8 cellular contexts compared by ENCODE assay signal in genomic region chr15:29570121-29570930, GRCh38.
DNase-seq lines count a peak whose midpoint lies in the region; ATAC-seq and TF ChIP-seq lines count a peak whose summit lies in the region.

No MANE protein-coding gene starts in this region.

- H3K27ac ChIP-seq in GM23338 (ENCODE audit: low read depth), result no peak overlapping the region
- no peak overlapping the region for H3K27ac ChIP-seq in WERI-Rb-1
- H3K27ac ChIP-seq in iPS DF 6.9 (ENCODE audit: low read length), result no peak overlapping the region
- peak overlapping the region in 3 of 4 donors; percentile 47 to 53 (median 49) for H3K27ac ChIP-seq in sigmoid colon

- ATAC-seq in GM23338 (peak; percentile 18), HG02610 (IDR thresholded peaks at IDR 0.05; ENCODE audit: unreplicated experiment) (no peak)
- no peak for ATAC-seq in stimulated activated naive CD8-positive, alpha-beta T cell treated with anti-CD3 and anti-CD28 coated beads, Interleukin-15, amount 100 ng/mL, for 72 hours

- TF ChIP-seq CTCF in GM23338 (conservative IDR thresholded peaks at IDR 0.05; ENCODE audit: low read depth in 2 of 2) (no peak), WERI-Rb-1 (IDR thresholded peaks at IDR 0.05; ENCODE audit: low read depth, low read length) (no peak), sigmoid colon (IDR thresholded peaks at IDR 0.05) (no peak)

- H3K4me3 ChIP-seq in GM23338 (peak overlapping the region; percentile 69), WERI-Rb-1 (ENCODE audit: low read depth, low read length) (peak overlapping the region; percentile 18), iPS DF 6.9 (ENCODE audit: low read length) (peak overlapping the region; percentile 93), sigmoid colon (peak overlapping the region; percentile 29 to 64 (median 58))

- no peak for TF ChIP-seq POLR2A in sigmoid colon (IDR thresholded peaks at IDR 0.05)

- no peaks in the 10 kb centered on the region for H3K9me2 ChIP-seq in GM23338 (ENCODE audit: insufficient read depth)

- WGBS in iPS DF 6.9 (ENCODE audit: insufficient coverage, insufficient read length), result no CpG with 5 or more reads among the region's 130 CpGs
- 1% methylated on average over 130 of the region's 130 CpGs for WGBS in sigmoid colon, 2 donors

- peak overlapping the region; percentile 95; the same call in 1 of the 2 replicates for H2AFZ ChIP-seq in GM23338

- peak overlapping the region; percentile 81 for H3K4me2 ChIP-seq in GM23338

- peaks cover 39% of the 10 kb centered on the region for H3K27me3 ChIP-seq in GM23338 (ENCODE audit: insufficient read depth)
- peaks cover 89% of the 10 kb centered on the region for H3K27me3 ChIP-seq in WERI-Rb-1 (ENCODE audit: insufficient read depth, low read depth, severe bottlenecking)
- H3K27me3 ChIP-seq in iPS DF 6.9 (ENCODE audit: control insufficient read depth, insufficient read depth, low read length), result peaks cover 6% of the 10 kb centered on the region; the same call in 1 of the 2 replicates
- H3K27me3 ChIP-seq in sigmoid colon, result peaks cover 4 to 52% (median 7%) of the 10 kb centered on the region in 3 donors

- H3K79me2 ChIP-seq in GM23338 (replicated peaks; ENCODE audit: insufficient read depth), result peaks cover 13% of the 10 kb centered on the region

- H3K27ac Mint-ChIP-seq in GM23338, result no peak overlapping the region
- H3K27ac Mint-ChIP-seq in stimulated activated naive CD8-positive, alpha-beta T cell treated with anti-CD3 and anti-CD28 coated beads, Interleukin-15, amount 100 ng/mL, for 72 hours, result no peak overlapping the region

- H3K36me3 Mint-ChIP-seq in GM23338 (ENCODE audit: low read depth), result peaks cover 3% of the 10 kb centered on the region; the same call in 1 of the 3 replicates

- no peak for TF ChIP-seq EP300 in sigmoid colon (IDR thresholded peaks at IDR 0.05)

- peak; percentile 60 for DNase-seq in GM23338 (ENCODE audit: low spot score)
- peak; percentile 14 for DNase-seq in WERI-Rb-1
- no peak for DNase-seq in iPS DF 6.9 (ENCODE audit: low read depth, low spot score)
- no peak for DNase-seq in sigmoid colon
- DNase-seq in stimulated activated naive CD8-positive, alpha-beta T cell treated with anti-CD3 and anti-CD28 coated beads, Interleukin-15, amount 100 ng/mL, for 72 hours, result no peak
- DNase-seq in medulla oblongata (ENCODE audit: extremely low spot score), result no peak
- no peak for DNase-seq in foreskin melanocyte

- H3K36me3 ChIP-seq in GM23338 (ENCODE audit: insufficient read depth) (no peaks in the 10 kb centered on the region), WERI-Rb-1 (no peaks in the 10 kb centered on the region), iPS DF 6.9 (ENCODE audit: control insufficient read depth, insufficient read depth, low read length) (no peaks in the 10 kb centered on the region), sigmoid colon (no peaks in the 10 kb centered on the region)

- no peaks in the 10 kb centered on the region; the same call in 2 of the 3 replicates for H3K9me3 Mint-ChIP-seq in GM23338
- peaks cover 0 to 5% of the 10 kb centered on the region in 2 donors for H3K9me3 Mint-ChIP-seq in stimulated activated naive CD8-positive, alpha-beta T cell treated with anti-CD3 and anti-CD28 coated beads, Interleukin-15, amount 100 ng/mL, for 72 hours

- H3K9me3 ChIP-seq in WERI-Rb-1 (ENCODE audit: severe bottlenecking) (no peaks in the 10 kb centered on the region), iPS DF 6.9 (ENCODE audit: control insufficient read depth, insufficient read depth, low read length) (no peaks in the 10 kb centered on the region), sigmoid colon (no peaks in the 10 kb centered on the region)

- no peaks in the 10 kb centered on the region for H4K20me1 ChIP-seq in GM23338 (replicated peaks; ENCODE audit: insufficient read depth)

- intact Hi-C loops in sigmoid colon (cut with DNase I), result loop anchor here (5.0 kb wide), 2 partner anchors 303 to 428 kb away; partner anchors contain the start of gene NSMCE3

- peak overlapping the region; percentile 42; the same call in 1 of the 3 replicates for H3K4me3 Mint-ChIP-seq in GM23338
- H3K4me3 Mint-ChIP-seq in stimulated activated naive CD8-positive, alpha-beta T cell treated with anti-CD3 and anti-CD28 coated beads, Interleukin-15, amount 100 ng/mL, for 72 hours, result no peak overlapping the region

- H3F3A ChIP-seq in GM23338 (replicated peaks; ENCODE audit: low read depth), result peaks cover 7% of the 10 kb centered on the region

- peaks cover 35% of the 10 kb centered on the region for H3K27me3 Mint-ChIP-seq in GM23338 (ENCODE audit: insufficient read depth, low read depth, poor library complexity)
- peaks cover 78% of the 10 kb centered on the region for H3K27me3 Mint-ChIP-seq in stimulated activated naive CD8-positive, alpha-beta T cell treated with anti-CD3 and anti-CD28 coated beads, Interleukin-15, amount 100 ng/mL, for 72 hours

- peaks cover 34% of the 10 kb centered on the region for H3K4me1 Mint-ChIP-seq in GM23338
- H3K4me1 Mint-ChIP-seq in stimulated activated naive CD8-positive, alpha-beta T cell treated with anti-CD3 and anti-CD28 coated beads, Interleukin-15, amount 100 ng/mL, for 72 hours, result peaks cover 6% of the 10 kb centered on the region

- H3K4me1 ChIP-seq in GM23338 (ENCODE audit: insufficient read depth) (peaks cover 24% of the 10 kb centered on the region), iPS DF 6.9 (ENCODE audit: control insufficient read depth, insufficient read depth, low read length) (no peaks in the 10 kb centered on the region; the same call in none of the 2 replicates), sigmoid colon (peaks cover 0 to 19% (median 13%) of the 10 kb centered on the region in 4 donors)

TF ChIP-seq in GM23338, 12 proteins besides CTCF, POLR2A, EP300 and RAD21 (continues in another document):
- TF ChIP-seq JUNB (IDR thresholded peaks at IDR 0.05; ENCODE audit: unreplicated experiment), result no peak
- no peak for TF ChIP-seq ZNF462 (CRISPR knock-in tag; IDR thresholded peaks at IDR 0.05)
- no peak for TF ChIP-seq NANOG (IDR thresholded peaks at IDR 0.05; ENCODE audit: borderline replicate concordance)
- no peak for TF ChIP-seq ZNF331 (CRISPR knock-in tag; IDR thresholded peaks at IDR 0.05; ENCODE audit: low read depth)
- TF ChIP-seq POLR2AphosphoS5 (IDR thresholded peaks at IDR 0.05; ENCODE audit: low read depth), result no peak

Comparison
In these comparisons a context has a peak if more than half of its experiments do, and no peak if none do; other contexts are left out.
1. DNase-seq: peak in GM23338 (single experiment) and WERI-Rb-1 (single experiment); none in iPS DF 6.9 (single experiment), sigmoid colon (single experiment), stimulated activated naive CD8-positive, alpha-beta T cell treated with anti-CD3 and anti-CD28 coated beads, Interleukin-15, amount 100 ng/mL, for 72 hours (0 of 2), medulla oblongata (single experiment) and foreskin melanocyte (single experiment).
2. H3K27ac ChIP-seq: peak in sigmoid colon (3 of 4); none in GM23338 (single experiment), WERI-Rb-1 (single experiment) and iPS DF 6.9 (single experiment).
3. H3K4me3 ChIP-seq: peak in every context shown above with its lines; median percentile 93 in iPS DF 6.9; 69 in GM23338; 58 in sigmoid colon; 18 in WERI-Rb-1.